In genomic region chr5:82858453-82859043, GRCh38 we compare ENCODE assay signal across 17 cellular contexts.
"Had no signal": no experiment of that assay in that cellular context is flagged by ENCODE, and none has a peak within 500 bp of the region (broad histone marks: within the 10 kb centered on the region; RNA-seq: fewer than 3 reads in every experiment).

No MANE protein-coding gene starts in this region.

- H3K27me3 Mint-ChIP-seq: activated CD4-positive, alpha-beta memory T cell treated with anti-CD3 and anti-CD28 coated beads, Interleukin-2, amount 10 ng/mL, durations not matched to agents 7 days and 5 days; activated T-cell treated with anti-CD3 and anti-CD28 coated beads, Interleukin-2, amount 50 U/mL, for 24 hours; central memory CD8-positive, alpha-beta T cell; memory B cell had no signal

- H3K36me3 Mint-ChIP-seq: activated naive CD4-positive, alpha-beta T cell treated with anti-CD3 and anti-CD28 coated beads, Interleukin-2, amount 50 U/mL, for 72 hours; memory B cell; natural killer cell; stimulated activated effector memory CD8-positive, alpha-beta T cell treated with anti-CD3 and anti-CD28 coated beads, Interleukin-12 subunit alpha, Interleukin-12 subunit beta, amount 100 ng/mL, for 72 hours had no signal

- ATAC-seq: activated naive CD4-positive, alpha-beta T cell treated with anti-CD3 and anti-CD28 coated beads, Interleukin-2, amount 50 U/mL, for 72 hours; gastrocnemius medialis; left lung; natural killer cell; psoas muscle; stimulated activated effector memory CD8-positive, alpha-beta T cell treated with anti-CD3 and anti-CD28 coated beads, Interleukin-12 subunit alpha, Interleukin-12 subunit beta, amount 100 ng/mL, for 72 hours had no signal

- H3K27ac Mint-ChIP-seq: activated CD4-positive, alpha-beta memory T cell treated with anti-CD3 and anti-CD28 coated beads, Interleukin-2, amount 10 ng/mL, durations not matched to agents 7 days and 5 days; activated naive CD4-positive, alpha-beta T cell treated with anti-CD3 and anti-CD28 coated beads, Interleukin-2, amount 50 U/mL, for 72 hours; activated T-cell treated with anti-CD3 and anti-CD28 coated beads, Interleukin-2, amount 50 U/mL, for 24 hours; memory B cell; natural killer cell; stimulated activated effector memory CD8-positive, alpha-beta T cell treated with anti-CD3 and anti-CD28 coated beads, Interleukin-12 subunit alpha, Interleukin-12 subunit beta, amount 100 ng/mL, for 72 hours; T-helper 1 cell treated with Interleukin-12 subunit alpha and Interleukin-12 subunit beta and Interleukin-4 antibody, amounts not matched to agents 30 μg/mL and 1 μg/mL, for 36 hours had no signal

- H3K4me3 Mint-ChIP-seq: activated CD4-positive, alpha-beta memory T cell treated with anti-CD3 and anti-CD28 coated beads, Interleukin-2, amount 10 ng/mL, durations not matched to agents 7 days and 5 days; activated T-cell treated with anti-CD3 and anti-CD28 coated beads, Interleukin-2, amount 50 U/mL, for 24 hours; central memory CD8-positive, alpha-beta T cell; memory B cell; natural killer cell; stimulated activated effector memory CD8-positive, alpha-beta T cell treated with anti-CD3 and anti-CD28 coated beads, Interleukin-12 subunit alpha, Interleukin-12 subunit beta, amount 100 ng/mL, for 72 hours; T-helper 1 cell treated with Interleukin-12 subunit alpha and Interleukin-12 subunit beta and Interleukin-4 antibody, amounts not matched to agents 30 μg/mL and 1 μg/mL, for 36 hours had no signal

- DNase-seq: activated CD4-positive, alpha-beta memory T cell treated with anti-CD3 and anti-CD28 coated beads, Interleukin-2, amount 10 ng/mL, durations not matched to agents 7 days and 5 days; activated effector memory CD4-positive, alpha-beta T cell treated with Interleukin-2 at 50 U/mL for 16 hours; activated T-cell treated with anti-CD3 and anti-CD28 coated beads, Interleukin-2, amount 50 U/mL, for 24 hours; amniotic stem cell; effector memory CD4-positive, alpha-beta T cell; gastrocnemius medialis; left lung; natural killer cell; psoas muscle; right lobe of liver; thyroid gland; WERI-Rb-1 had no signal

- H3K4me1 Mint-ChIP-seq: activated CD4-positive, alpha-beta memory T cell treated with anti-CD3 and anti-CD28 coated beads, Interleukin-2, amount 10 ng/mL, durations not matched to agents 7 days and 5 days; central memory CD8-positive, alpha-beta T cell; memory B cell; natural killer cell; stimulated activated effector memory CD8-positive, alpha-beta T cell treated with anti-CD3 and anti-CD28 coated beads, Interleukin-12 subunit alpha, Interleukin-12 subunit beta, amount 100 ng/mL, for 72 hours had no signal

- H3K9me3 Mint-ChIP-seq: activated CD4-positive, alpha-beta memory T cell treated with anti-CD3 and anti-CD28 coated beads, Interleukin-2, amount 10 ng/mL, durations not matched to agents 7 days and 5 days; activated naive CD4-positive, alpha-beta T cell treated with anti-CD3 and anti-CD28 coated beads, Interleukin-2, amount 50 U/mL, for 72 hours; activated T-cell treated with anti-CD3 and anti-CD28 coated beads, Interleukin-2, amount 50 U/mL, for 24 hours; central memory CD8-positive, alpha-beta T cell; memory B cell; natural killer cell; stimulated activated effector memory CD8-positive, alpha-beta T cell treated with anti-CD3 and anti-CD28 coated beads, Interleukin-12 subunit alpha, Interleukin-12 subunit beta, amount 100 ng/mL, for 72 hours; T-helper 1 cell treated with Interleukin-12 subunit alpha and Interleukin-12 subunit beta and Interleukin-4 antibody, amounts not matched to agents 30 μg/mL and 1 μg/mL, for 36 hours had no signal

- H3K27ac ChIP-seq: gastrocnemius medialis, left lung, psoas muscle, right lobe of liver, thyroid gland, WERI-Rb-1 had no signal
